ENCODE assay signal across 17 cellular contexts in the genomic region with DNA sequence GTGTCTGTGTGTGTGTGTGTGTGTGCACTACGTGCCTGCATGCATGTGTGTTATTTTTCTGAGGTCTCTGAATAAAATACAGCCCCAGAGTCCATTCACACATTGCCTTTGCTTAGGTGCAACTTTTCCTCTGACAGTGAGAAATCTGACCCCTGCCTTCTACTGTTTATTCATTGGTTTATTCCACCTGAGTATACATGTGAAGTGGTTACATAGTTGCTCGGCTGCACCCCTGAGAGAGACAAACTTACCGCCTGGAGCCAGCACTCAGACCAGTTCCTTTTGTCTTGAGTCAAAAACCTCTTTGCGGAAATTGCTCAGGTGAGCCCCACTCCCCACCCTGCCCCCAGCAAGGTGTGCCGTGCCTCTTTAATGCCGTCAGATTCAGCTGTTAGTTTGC.
"Had no signal": no experiment of that assay in that cellular context is flagged by ENCODE, and none has a peak within 500 bp of the region (broad histone marks: within the 10 kb centered on the region; RNA-seq: fewer than 3 reads in every experiment).

No MANE protein-coding gene starts in this region.

- H3K36me3 Mint-ChIP-seq: natural killer cell treated with Interleukin-12 subunit alpha and Interleukin-12 subunit beta and Interleukin-15 and Interleukin-18, amount 100 ng/mL, for 72 hours had no signal

- ATAC-seq: activated CD4-positive, alpha-beta T cell treated with anti-CD3 and anti-CD28 coated beads for 36 hours; activated CD8-positive, alpha-beta T cell treated with anti-CD3 and anti-CD28 coated beads, Interleukin-2, amount 10 ng/mL, durations not matched to agents 7 days and 5 days; activated naive CD8-positive, alpha-beta T cell treated with anti-CD3 and anti-CD28 coated beads, Interleukin-2, amount 50 U/mL, for 24 hours; foreskin keratinocyte; left lobe of liver; natural killer cell treated with Interleukin-12 subunit alpha and Interleukin-12 subunit beta and Interleukin-15 and Interleukin-18, amount 100 ng/mL, for 72 hours had no signal

- H3K4me3 ChIP-seq: cardiac muscle cell, colonic mucosa, sigmoid colon, upper lobe of left lung had no signal

- H3K4me1 ChIP-seq: colonic mucosa, foreskin keratinocyte, sigmoid colon, upper lobe of left lung had no signal

- H3K9me3 Mint-ChIP-seq: activated naive CD8-positive, alpha-beta T cell treated with anti-CD3 and anti-CD28 coated beads, Interleukin-2, amount 50 U/mL, for 24 hours; natural killer cell treated with Interleukin-12 subunit alpha and Interleukin-12 subunit beta and Interleukin-15 and Interleukin-18, amount 100 ng/mL, for 72 hours had no signal

- H3K27me3 Mint-ChIP-seq: activated CD4-positive, alpha-beta T cell treated with anti-CD3 and anti-CD28 coated beads for 36 hours; activated naive CD8-positive, alpha-beta T cell treated with anti-CD3 and anti-CD28 coated beads, Interleukin-2, amount 50 U/mL, for 24 hours; natural killer cell treated with Interleukin-12 subunit alpha and Interleukin-12 subunit beta and Interleukin-15 and Interleukin-18, amount 100 ng/mL, for 72 hours had no signal

- H3K9me3 ChIP-seq: colonic mucosa, sigmoid colon, upper lobe of left lung had no signal

- H3K27ac Mint-ChIP-seq: activated CD4-positive, alpha-beta T cell treated with anti-CD3 and anti-CD28 coated beads for 36 hours; activated CD8-positive, alpha-beta T cell treated with anti-CD3 and anti-CD28 coated beads, Interleukin-2, amount 10 ng/mL, durations not matched to agents 7 days and 5 days; activated naive CD8-positive, alpha-beta T cell treated with anti-CD3 and anti-CD28 coated beads, Interleukin-2, amount 50 U/mL, for 24 hours; natural killer cell treated with Interleukin-12 subunit alpha and Interleukin-12 subunit beta and Interleukin-15 and Interleukin-18, amount 100 ng/mL, for 72 hours had no signal

- H3K36me3 ChIP-seq: cardiac muscle cell, colonic mucosa, sigmoid colon, upper lobe of left lung, WERI-Rb-1 had no signal

- H3K4me1 Mint-ChIP-seq: activated CD4-positive, alpha-beta T cell treated with anti-CD3 and anti-CD28 coated beads for 36 hours had no signal

- H3K27me3 ChIP-seq: cardiac muscle cell, colonic mucosa, foreskin keratinocyte, upper lobe of left lung had no signal

- DNase-seq: activated CD4-positive, alpha-beta T cell treated with anti-CD3 and anti-CD28 coated beads for 36 hours; activated CD8-positive, alpha-beta memory T cell treated with anti-CD3 and anti-CD28 coated beads, Interleukin-2, amount 50 U/mL, for 48 hours; activated CD8-positive, alpha-beta T cell treated with anti-CD3 and anti-CD28 coated beads, Interleukin-2, amount 10 ng/mL, durations not matched to agents 7 days and 5 days; activated naive CD4-positive, alpha-beta T cell treated with Interleukin-2 at 50 U/mL for 16 hours; activated naive CD8-positive, alpha-beta T cell treated with anti-CD3 and anti-CD28 coated beads, Interleukin-2, amount 50 U/mL, for 24 hours; colonic mucosa; foreskin keratinocyte; head of caudate nucleus; sigmoid colon; stimulated activated naive CD4-positive, alpha-beta T cell; substantia nigra; T1000; upper lobe of left lung; WERI-Rb-1 had no signal

- H3K4me3 Mint-ChIP-seq: activated CD4-positive, alpha-beta T cell treated with anti-CD3 and anti-CD28 coated beads for 36 hours; activated CD8-positive, alpha-beta T cell treated with anti-CD3 and anti-CD28 coated beads, Interleukin-2, amount 10 ng/mL, durations not matched to agents 7 days and 5 days; activated naive CD8-positive, alpha-beta T cell treated with anti-CD3 and anti-CD28 coated beads, Interleukin-2, amount 50 U/mL, for 24 hours; natural killer cell treated with Interleukin-12 subunit alpha and Interleukin-12 subunit beta and Interleukin-15 and Interleukin-18, amount 100 ng/mL, for 72 hours had no signal

- H3K27ac ChIP-seq: cardiac muscle cell, colonic mucosa, foreskin keratinocyte, sigmoid colon, upper lobe of left lung, WERI-Rb-1 had no signal
